2 cellular contexts compared by ENCODE assay signal in the genomic region with DNA sequence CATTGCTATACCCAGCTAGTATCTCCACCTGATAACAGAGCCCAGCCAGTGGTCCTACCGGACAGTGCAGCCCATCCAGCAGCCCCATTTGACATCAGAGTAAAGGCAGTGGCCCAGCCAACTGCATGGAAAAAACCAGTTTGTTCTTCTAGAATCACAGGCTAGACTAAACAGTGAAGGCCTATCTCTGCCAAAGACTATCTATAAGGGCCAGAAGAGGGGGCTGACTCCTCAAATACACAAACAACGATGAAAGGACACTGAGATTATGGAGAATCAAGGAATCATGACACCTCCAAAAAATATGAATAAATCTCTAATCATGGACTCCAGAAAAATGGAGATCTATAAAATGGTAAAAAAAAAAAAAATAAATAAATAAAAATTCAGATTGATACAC.
TF ChIP-seq lines count a peak whose summit lies in the region.

No MANE protein-coding gene starts in this region.

TF ChIP-seq in GM23338, 12 proteins besides CTCF, POLR2A, EP300 and RAD21 (continued from another document):
- TF ChIP-seq ZNF462 (CRISPR knock-in tag; IDR thresholded peaks at IDR 0.05), result no peak
- no peak for TF ChIP-seq ZNF114 (CRISPR knock-in tag; IDR thresholded peaks at IDR 0.05)
- no peak for TF ChIP-seq STAT1 (IDR thresholded peaks at IDR 0.05; ENCODE audit: unreplicated experiment)
- no peak for TF ChIP-seq ETS1 (IDR thresholded peaks at IDR 0.05)
- TF ChIP-seq NANOG (IDR thresholded peaks at IDR 0.05; ENCODE audit: borderline replicate concordance), result no peak
- no peak for TF ChIP-seq CREB1 (CRISPR knock-in tag; IDR thresholded peaks at IDR 0.05; ENCODE audit: low read depth)
- no peak for TF ChIP-seq POLR2AphosphoS5 (IDR thresholded peaks at IDR 0.05; ENCODE audit: low read depth)
- TF ChIP-seq REST (IDR thresholded peaks at IDR 0.05; ENCODE audit: unreplicated experiment), result no peak
- TF ChIP-seq JUNB (IDR thresholded peaks at IDR 0.05; ENCODE audit: unreplicated experiment), result no peak
- TF ChIP-seq ZNF331 (CRISPR knock-in tag; IDR thresholded peaks at IDR 0.05; ENCODE audit: low read depth), result no peak

TF ChIP-seq in WTC11, 78 proteins besides CTCF, POLR2A, EP300 and RAD21 (continued from another document):
- TF ChIP-seq ZNF263 (CRISPR knock-in tag; IDR thresholded peaks at IDR 0.05; ENCODE audit: low read depth), result no peak
- TF ChIP-seq, protein P1, sequence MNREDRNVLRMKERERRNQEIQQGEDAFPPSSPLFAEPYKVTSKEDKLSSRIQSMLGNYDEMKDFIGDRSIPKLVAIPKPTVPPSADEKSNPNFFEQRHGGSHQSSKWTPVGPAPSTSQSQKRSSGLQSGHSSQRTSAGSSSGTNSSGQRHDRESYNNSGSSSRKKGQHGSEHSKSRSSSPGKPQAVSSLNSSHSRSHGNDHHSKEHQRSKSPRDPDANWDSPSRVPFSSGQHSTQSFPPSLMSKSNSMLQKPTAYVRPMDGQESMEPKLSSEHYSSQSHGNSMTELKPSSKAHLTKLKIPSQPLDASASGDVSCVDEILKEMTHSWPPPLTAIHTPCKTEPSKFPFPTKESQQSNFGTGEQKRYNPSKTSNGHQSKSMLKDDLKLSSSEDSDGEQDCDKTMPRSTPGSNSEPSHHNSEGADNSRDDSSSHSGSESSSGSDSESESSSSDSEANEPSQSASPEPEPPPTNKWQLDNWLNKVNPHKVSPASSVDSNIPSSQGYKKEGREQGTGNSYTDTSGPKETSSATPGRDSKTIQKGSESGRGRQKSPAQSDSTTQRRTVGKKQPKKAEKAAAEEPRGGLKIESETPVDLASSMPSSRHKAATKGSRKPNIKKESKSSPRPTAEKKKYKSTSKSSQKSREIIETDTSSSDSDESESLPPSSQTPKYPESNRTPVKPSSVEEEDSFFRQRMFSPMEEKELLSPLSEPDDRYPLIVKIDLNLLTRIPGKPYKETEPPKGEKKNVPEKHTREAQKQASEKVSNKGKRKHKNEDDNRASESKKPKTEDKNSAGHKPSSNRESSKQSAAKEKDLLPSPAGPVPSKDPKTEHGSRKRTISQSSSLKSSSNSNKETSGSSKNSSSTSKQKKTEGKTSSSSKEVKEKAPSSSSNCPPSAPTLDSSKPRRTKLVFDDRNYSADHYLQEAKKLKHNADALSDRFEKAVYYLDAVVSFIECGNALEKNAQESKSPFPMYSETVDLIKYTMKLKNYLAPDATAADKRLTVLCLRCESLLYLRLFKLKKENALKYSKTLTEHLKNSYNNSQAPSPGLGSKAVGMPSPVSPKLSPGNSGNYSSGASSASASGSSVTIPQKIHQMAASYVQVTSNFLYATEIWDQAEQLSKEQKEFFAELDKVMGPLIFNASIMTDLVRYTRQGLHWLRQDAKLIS (CRISPR knock-in tag; IDR thresholded peaks at IDR 0.05; ENCODE audit: borderline replicate concordance), result no peak
- TF ChIP-seq SOX15 (CRISPR knock-in tag; IDR thresholded peaks at IDR 0.05), result no peak
- no peak for TF ChIP-seq ELF4 (CRISPR knock-in tag; IDR thresholded peaks at IDR 0.05; ENCODE audit: low read depth)
- no peak for TF ChIP-seq ATF2 (CRISPR knock-in tag; IDR thresholded peaks at IDR 0.05; ENCODE audit: borderline replicate concordance, low read depth)
- no peak for TF ChIP-seq MXD4 (CRISPR knock-in tag; IDR thresholded peaks at IDR 0.05; ENCODE audit: borderline replicate concordance)
- no peak for TF ChIP-seq PREB (CRISPR knock-in tag; IDR thresholded peaks at IDR 0.05; ENCODE audit: borderline replicate concordance)
- TF ChIP-seq IRF1 (CRISPR knock-in tag; IDR thresholded peaks at IDR 0.05), result no peak
